ENCODE assay signal across 21 cellular contexts in the genomic region with DNA sequence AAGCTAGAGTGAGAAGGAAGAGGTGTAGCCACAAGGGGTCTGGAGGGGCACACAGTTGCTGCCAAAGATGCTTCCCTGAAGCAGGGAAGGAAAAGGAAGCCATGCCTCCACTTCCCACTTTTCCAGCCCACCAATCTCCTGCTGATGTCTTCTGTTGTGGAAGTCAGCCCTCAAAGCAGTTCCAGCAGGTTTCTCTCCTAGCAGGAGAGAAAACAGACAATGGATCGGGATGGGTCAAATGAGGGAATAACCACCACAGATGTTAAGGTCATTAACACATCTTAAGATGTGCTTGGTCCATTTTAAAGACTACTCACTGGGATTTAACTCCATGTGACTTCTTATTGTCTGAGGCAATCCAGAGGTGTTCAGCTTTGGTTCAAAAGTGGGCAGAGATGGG.
A peak's percentile ranks its signal among the peaks of the same experiment; 100 is the strongest.
DNase-seq lines count a peak whose midpoint lies in the region; ATAC-seq, FAIRE-seq and TF ChIP-seq lines count a peak whose summit lies in the region.
"Had no signal": no experiment of that assay in that cellular context is flagged by ENCODE, and none has a peak within 500 bp of the region (broad histone marks: within the 10 kb centered on the region; RNA-seq: fewer than 3 reads in every experiment).

No MANE protein-coding gene starts in this region.

- no peak overlapping the region for H3K14ac ChIP-seq in H1 (ENCODE audit: insufficient read length)

- no peak for TF ChIP-seq CTCF in H1 (IDR thresholded peaks at IDR 0.05; ENCODE audit: control extremely low read depth in 1 of 3, insufficient read depth in 1 of 3, low read depth in 1 of 3, low read length in 3 of 3)
- no peak for TF ChIP-seq CTCF in foreskin keratinocyte (conservative IDR thresholded peaks at IDR 0.05)

- peak overlapping the region; percentile 45 for H4K91ac ChIP-seq in H1 (replicated peaks; ENCODE audit: insufficient read length, low read length)

- H3K4me1 ChIP-seq in HUES48 (ENCODE audit: control insufficient read depth, insufficient read depth, low read length) (peaks cover 39% of the 10 kb centered on the region), H1 (replicated peaks in 1 of 4; ENCODE audit: control insufficient read depth in 3 of 4, insufficient read depth in 4 of 4, low read length in 3 of 4) (peaks cover 1 to 8% (median 5%) of the 10 kb centered on the region in 4 experiments; a peak in 2 of 7 replicates), mesendoderm (ENCODE audit: control insufficient read depth, low read depth, low read length) (no peaks in the 10 kb centered on the region), foreskin keratinocyte (no peaks in the 10 kb centered on the region)
- H3K4me1 ChIP-seq: BLaER1 treated with 17β-estradiol and CSF1 and Interleukin-3, amounts not matched to agents 10 nM and 100 nM had no signal

- no peak overlapping the region for H4K8ac ChIP-seq in H1 (ENCODE audit: extremely low read depth, insufficient read depth, low read length)
- H4K8ac ChIP-seq in mesendoderm (ENCODE audit: low read depth, low read length), result no peak overlapping the region

- no peak for FAIRE-seq in H1 (lab: Jason Lieb, UNC)
- FAIRE-seq: GM12878, H54, HepG2 had no signal

- H3K36me3 ChIP-seq in HUES48 (ENCODE audit: control insufficient read depth, insufficient read depth, low read length) (no peaks in the 10 kb centered on the region), H1 (ENCODE audit: control insufficient read depth in 2 of 4, insufficient read depth in 4 of 4, low read length in 3 of 4) (no peaks in the 10 kb centered on the region), mesendoderm (ENCODE audit: control insufficient read depth, insufficient read depth, low read length) (no peaks in the 10 kb centered on the region)
- H3K36me3 ChIP-seq: BLaER1 treated with 17β-estradiol and CSF1 and Interleukin-3, amounts not matched to agents 10 nM and 100 nM had no signal

- no peak overlapping the region for H3K4ac ChIP-seq in H1 (replicated peaks; ENCODE audit: insufficient read length, low read depth, low read length)
- H3K4ac ChIP-seq in mesendoderm (ENCODE audit: low read depth, low read length), result no peak overlapping the region

- no peak; a peak in 1 of 3 replicates for TF ChIP-seq EP300 in H1 (IDR thresholded peaks at IDR 0.05; ENCODE audit: borderline replicate concordance in 1 of 2, low read depth in 2 of 2, low read length in 2 of 2)

- H3K4me3 Mint-ChIP-seq in activated CD8-positive, alpha-beta memory T cell treated with anti-CD3 and anti-CD28 coated beads, Interleukin-2, amount 10 ng/mL, durations not matched to agents 7 days and 5 days, result no peak overlapping the region
- H3K4me3 Mint-ChIP-seq in stimulated activated naive CD8-positive, alpha-beta T cell treated with anti-CD3 and anti-CD28 coated beads, Interleukin-15, amount 100 ng/mL, for 72 hours, result no peak overlapping the region
- H3K4me3 Mint-ChIP-seq: B cell; CD8-positive, alpha-beta T cell; HFFc6; IgD-negative memory B cell had no signal

- peaks cover 31% of the 10 kb centered on the region for H3K27me3 Mint-ChIP-seq in activated CD8-positive, alpha-beta memory T cell treated with anti-CD3 and anti-CD28 coated beads, Interleukin-2, amount 10 ng/mL, durations not matched to agents 7 days and 5 days
- peaks cover 29% of the 10 kb centered on the region for H3K27me3 Mint-ChIP-seq in stimulated activated naive CD8-positive, alpha-beta T cell treated with anti-CD3 and anti-CD28 coated beads, Interleukin-15, amount 100 ng/mL, for 72 hours

- H3K23me2 ChIP-seq in H1 (ENCODE audit: low read depth, low read length), result no peaks in the 10 kb centered on the region

- no peak overlapping the region for H3K23ac ChIP-seq in H1 (ENCODE audit: insufficient read length)
- H3K23ac ChIP-seq in mesendoderm (ENCODE audit: low read length), result no peak overlapping the region

- H2BK120ac ChIP-seq in H1 (replicated peaks; ENCODE audit: low read depth, low read length) (no peak overlapping the region), mesendoderm (ENCODE audit: low read depth, low read length) (no peak overlapping the region)

- H3K79me1 ChIP-seq in H1 (ENCODE audit: low read depth, low read length), result no peaks in the 10 kb centered on the region
- no peaks in the 10 kb centered on the region for H3K79me1 ChIP-seq in mesendoderm (ENCODE audit: low read length)

- ATAC-seq in activated CD8-positive, alpha-beta memory T cell treated with anti-CD3 and anti-CD28 coated beads, Interleukin-2, amount 10 ng/mL, durations not matched to agents 7 days and 5 days, result no peak
- ATAC-seq in stimulated activated naive CD8-positive, alpha-beta T cell treated with anti-CD3 and anti-CD28 coated beads, Interleukin-15, amount 100 ng/mL, for 72 hours, result no peak
- no peak for ATAC-seq in foreskin keratinocyte
- ATAC-seq: CD8-positive, alpha-beta T cell; GM12878; HCT116; HepG2 had no signal

- DNase-seq in ELF-1 (ENCODE audit: low read depth, low spot score) (peak; percentile 64), H1 (ENCODE audit: low read depth in 1 of 2, low spot score in 2 of 2) (no peak), mesendoderm (peak; percentile 39), cerebellum (ENCODE audit: low spot score) (no peak), foreskin keratinocyte (no peak)
- DNase-seq in activated CD8-positive, alpha-beta memory T cell treated with anti-CD3 and anti-CD28 coated beads, Interleukin-2, amount 10 ng/mL, durations not matched to agents 7 days and 5 days, result no peak
- DNase-seq in stimulated activated naive CD8-positive, alpha-beta T cell treated with anti-CD3 and anti-CD28 coated beads, Interleukin-15, amount 100 ng/mL, for 72 hours, result no peak
- DNase-seq: 8988T; Calu3; CD8-positive, alpha-beta T cell; DMS79 treated with DMSO at 0.1 percent for 48 hours; HFFc6 had no signal

- H3K27me3 ChIP-seq in HUES48 (ENCODE audit: control insufficient read depth, insufficient read depth, low read length) (no peaks in the 10 kb centered on the region), H1 (replicated peaks in 1 of 4; ENCODE audit: control insufficient read depth in 3 of 4, extremely low read depth in 1 of 4, insufficient read depth in 3 of 4, low read length in 3 of 4) (no peaks in the 10 kb centered on the region; a peak in 1 of 7 replicates), mesendoderm (ENCODE audit: insufficient read depth, low read length, poor library complexity) (no peaks in the 10 kb centered on the region), foreskin keratinocyte (peaks cover 20% of the 10 kb centered on the region)
- H3K27me3 ChIP-seq: BLaER1 treated with 17β-estradiol and CSF1 and Interleukin-3, amounts not matched to agents 10 nM and 100 nM had no signal

- H3K4me2 ChIP-seq in H1 (ENCODE audit: insufficient read depth in 1 of 2, low read depth in 2 of 2, low read length in 2 of 2) (no peak overlapping the region; a peak in 1 of 4 replicates), mesendoderm (ENCODE audit: low read length) (no peak overlapping the region)
- H3K4me2 ChIP-seq: BLaER1 treated with 17β-estradiol and CSF1 and Interleukin-3, amounts not matched to agents 10 nM and 100 nM had no signal

- H2AFZ ChIP-seq in H1 (ENCODE audit: low read length), result peak overlapping the region; percentile 87; the same call in 1 of the 2 replicates

- H4K5ac ChIP-seq in H1 (ENCODE audit: insufficient read length, low read depth, low read length) (no peak overlapping the region), mesendoderm (ENCODE audit: low read length) (no peak overlapping the region)

- TF ChIP-seq RAD21 in H1 (IDR thresholded peaks at IDR 0.05 in 1 of 2, conservative IDR thresholded peaks at IDR 0.05 in 1 of 2; ENCODE audit: low read depth in 2 of 2, low read length in 2 of 2), result no peak

- no peaks in the 10 kb centered on the region for H3K79me2 ChIP-seq in H1 (ENCODE audit: control insufficient read depth in 1 of 2, insufficient read depth in 2 of 2, low read length in 2 of 2)
- no peaks in the 10 kb centered on the region for H3K79me2 ChIP-seq in mesendoderm (ENCODE audit: control insufficient read depth, insufficient read depth, low read length)

- H3K9me3 ChIP-seq in HUES48 (ENCODE audit: control insufficient read depth, insufficient read depth, low read length) (no peaks in the 10 kb centered on the region), H1 (ENCODE audit: insufficient read depth in 2 of 2, low read depth in 1 of 2, low read length in 1 of 2) (no peaks in the 10 kb centered on the region)
- H3K9me3 ChIP-seq: BLaER1 treated with 17β-estradiol and CSF1 and Interleukin-3, amounts not matched to agents 10 nM and 100 nM had no signal

- no peaks in the 10 kb centered on the region for H3K4me1 Mint-ChIP-seq in activated CD8-positive, alpha-beta memory T cell treated with anti-CD3 and anti-CD28 coated beads, Interleukin-2, amount 10 ng/mL, durations not matched to agents 7 days and 5 days
- no peaks in the 10 kb centered on the region for H3K4me1 Mint-ChIP-seq in stimulated activated naive CD8-positive, alpha-beta T cell treated with anti-CD3 and anti-CD28 coated beads, Interleukin-15, amount 100 ng/mL, for 72 hours
- H3K4me1 Mint-ChIP-seq: B cell, IgD-negative memory B cell had no signal

- no peak overlapping the region for H2AK5ac ChIP-seq in H1 (ENCODE audit: low read depth, low read length)
- H2AK5ac ChIP-seq in mesendoderm (ENCODE audit: low read length), result no peak overlapping the region

- no peaks in the 10 kb centered on the region for H3K36me3 Mint-ChIP-seq in activated CD8-positive, alpha-beta memory T cell treated with anti-CD3 and anti-CD28 coated beads, Interleukin-2, amount 10 ng/mL, durations not matched to agents 7 days and 5 days
- H3K36me3 Mint-ChIP-seq: CD8-positive, alpha-beta T cell had no signal

- H3K18ac ChIP-seq in H1 (ENCODE audit: extremely low read depth, low read length), result no peak overlapping the region
- no peak overlapping the region for H3K18ac ChIP-seq in mesendoderm (ENCODE audit: low read length)

- no peak for TF ChIP-seq POLR2A in H1 (IDR thresholded peaks at IDR 0.05; ENCODE audit: control extremely low read depth in 1 of 2, low read depth in 2 of 2, low read length in 2 of 2)

- H2BK5ac ChIP-seq in H1 (ENCODE audit: low read depth, low read length) (no peak overlapping the region), mesendoderm (ENCODE audit: low read length) (no peak overlapping the region)

- peak overlapping the region; percentile 7; the same call in 1 of the 2 replicates for H3K4me3 ChIP-seq in HUES48 (ENCODE audit: low read depth, low read length)
- no peak overlapping the region for H3K4me3 ChIP-seq in H1 (ENCODE audit: extremely low read depth in 1 of 4, insufficient read depth in 2 of 4, low read depth in 3 of 4, low read length in 4 of 4)
- no peak overlapping the region for H3K4me3 ChIP-seq in mesendoderm (ENCODE audit: low read length)
- H3K4me3 ChIP-seq: BLaER1 treated with 17β-estradiol and CSF1 and Interleukin-3, amounts not matched to agents 10 nM and 100 nM; GM12878 had no signal

- POLR2A ChIA-PET in H1 (lab: Charles Lee; ENCODE audit: partially characterized antibody), result interaction anchor here (1.9 kb wide), 1 partner anchor 29 kb away, joined by 7 read pairs; no protein-coding TSS in a partner anchor

- no peak overlapping the region for H2BK15ac ChIP-seq in H1 (ENCODE audit: low read length)
- H2BK15ac ChIP-seq in mesendoderm (replicated peaks; ENCODE audit: low read depth), result no peak overlapping the region

- peak overlapping the region; percentile 93 for H3K27ac ChIP-seq in HUES48 (ENCODE audit: low read depth, low read length)
- no peak overlapping the region for H3K27ac ChIP-seq in H1 (ENCODE audit: low read depth, low read length)
- no peak overlapping the region for H3K27ac ChIP-seq in mesendoderm (ENCODE audit: low read depth, low read length)
- no peak overlapping the region for H3K27ac ChIP-seq in foreskin keratinocyte
- H3K27ac ChIP-seq: BLaER1 treated with 17β-estradiol and CSF1 and Interleukin-3, amounts not matched to agents 10 nM and 100 nM; HL-60 had no signal

- H3K9ac ChIP-seq in HUES48 (ENCODE audit: low read depth, low read length) (no peak overlapping the region), H1 (replicated peaks in 1 of 4; ENCODE audit: extremely low read depth in 1 of 4, low read depth in 3 of 4, low read length in 3 of 4) (no peak overlapping the region), mesendoderm (ENCODE audit: low read length) (no peak overlapping the region)
- H3K9ac ChIP-seq: BLaER1 treated with 17β-estradiol and CSF1 and Interleukin-3, amounts not matched to agents 10 nM and 100 nM had no signal

- H2BK12ac ChIP-seq in H1 (ENCODE audit: low read depth, low read length), result no peak overlapping the region

- no peaks in the 10 kb centered on the region for H3K9me3 Mint-ChIP-seq in activated CD8-positive, alpha-beta memory T cell treated with anti-CD3 and anti-CD28 coated beads, Interleukin-2, amount 10 ng/mL, durations not matched to agents 7 days and 5 days (ENCODE audit: low read depth)
- H3K9me3 Mint-ChIP-seq in stimulated activated naive CD8-positive, alpha-beta T cell treated with anti-CD3 and anti-CD28 coated beads, Interleukin-15, amount 100 ng/mL, for 72 hours, result no peaks in the 10 kb centered on the region
- H3K9me3 Mint-ChIP-seq: CD8-positive, alpha-beta T cell; HFFc6 had no signal

- peak overlapping the region; percentile 1; the same call in 1 of the 2 replicates for H2BK20ac ChIP-seq in H1 (ENCODE audit: low read length)

- CTCF ChIA-PET in H1 (lab: Charles Lee; ENCODE audit: partially characterized antibody), result interaction anchor here (1.0 to 2.5 kb wide), 3 partner anchors 28 to 279 kb away, joined by 3 to 9 read pairs (median 3); no protein-coding TSS in a partner anchor
- CTCF ChIA-PET in activated CD8-positive, alpha-beta memory T cell treated with anti-CD3 and anti-CD28 coated beads, Interleukin-2, amount 10 ng/mL, durations not matched to agents 7 days and 5 days (lab: Charles Lee), result no interaction called here

- no peaks in the 10 kb centered on the region for H4K20me1 ChIP-seq in H1 (replicated peaks in 1 of 2; ENCODE audit: control insufficient read depth in 1 of 2, insufficient read depth in 2 of 2, low read length in 2 of 2)
- H4K20me1 ChIP-seq: BLaER1 treated with 17β-estradiol and CSF1 and Interleukin-3, amounts not matched to agents 10 nM and 100 nM had no signal

- H3K56ac ChIP-seq in H1 (replicated peaks; ENCODE audit: insufficient read length, low read depth, low read length), result no peak overlapping the region
- H3K56ac ChIP-seq in mesendoderm (ENCODE audit: low read length), result no peak overlapping the region

- 63% methylated on average over 1 of the region's 1 CpG; no CpG with 5 or more reads in 1 of the 2 experiments for WGBS in H1 (ENCODE audit: extremely low coverage in 1 of 2, insufficient coverage in 1 of 2, insufficient read length in 1 of 2, insufficient replicate concordance in 2 of 2, low coverage in 1 of 2, low lambda C conversion rate in 2 of 2, missing lambda C conversion rate in 1 of 2), 2 experiments
- WGBS in mesendoderm (ENCODE audit: extremely low coverage, insufficient coverage, low lambda C conversion rate), result no CpG with 5 or more reads among the region's 1 CpG

- H3K27ac Mint-ChIP-seq in activated CD8-positive, alpha-beta memory T cell treated with anti-CD3 and anti-CD28 coated beads, Interleukin-2, amount 10 ng/mL, durations not matched to agents 7 days and 5 days, result no peak overlapping the region
- peak overlapping the region in 1 of 2 donors; percentile 50 for H3K27ac Mint-ChIP-seq in stimulated activated naive CD8-positive, alpha-beta T cell treated with anti-CD3 and anti-CD28 coated beads, Interleukin-15, amount 100 ng/mL, for 72 hours
- H3K27ac Mint-ChIP-seq: B cell; CD8-positive, alpha-beta T cell; HFFc6 had no signal

Comparison
In these comparisons a context has a peak if more than half of its experiments do, and no peak if none do; other contexts are left out.
1. DNase-seq: peak in ELF-1 (single experiment) and mesendoderm (single experiment); none in H1 (0 of 2), activated CD8-positive, alpha-beta memory T cell treated with anti-CD3 and anti-CD28 coated beads, Interleukin-2, amount 10 ng/mL, durations not matched to agents 7 days and 5 days (single experiment), cerebellum (single experiment), stimulated activated naive CD8-positive, alpha-beta T cell treated with anti-CD3 and anti-CD28 coated beads, Interleukin-15, amount 100 ng/mL, for 72 hours (0 of 2) and foreskin keratinocyte (0 of 2).